In genomic region chr7:98409843-98410242, GRCh38 we compare ENCODE assay signal across 1 cellular context.
TF ChIP-seq lines count a peak whose summit lies in the region.

No MANE protein-coding gene starts in this region.

TF ChIP-seq in A549, 52 proteins besides CTCF, POLR2A, EP300 and RAD21 (continued from another document):
- TF ChIP-seq ELK1 (IDR thresholded peaks at IDR 0.05; ENCODE audit: low read depth, low read length) (no peak), HDAC2 (IDR thresholded peaks at IDR 0.05) (no peak), RNF2 (IDR thresholded peaks at IDR 0.05; ENCODE audit: borderline replicate concordance, low read depth) (no peak), HOXB5 (CRISPR knock-in tag; IDR thresholded peaks at IDR 0.05) (no peak)
